In genomic region chr6:142872376-142872775, GRCh38 we compare ENCODE assay signal across 9 cellular contexts.
A peak's percentile ranks its signal among the peaks of the same experiment; 100 is the strongest.
DNase-seq lines count a peak whose midpoint lies in the region; ATAC-seq and TF ChIP-seq lines count a peak whose summit lies in the region.
"Had no signal": no experiment of that assay in that cellular context is flagged by ENCODE, and none has a peak within 500 bp of the region (broad histone marks: within the 10 kb centered on the region; RNA-seq: fewer than 3 reads in every experiment).

No MANE protein-coding gene starts in this region.

- H3K4me2 ChIP-seq in OCI-LY3 (ENCODE audit: low read length) = peak overlapping the region; percentile 29; the same call in 1 of the 2 replicates

- DNase-seq in AG20443 (ENCODE audit: low spot score) (peak; percentile 19), dorsolateral prefrontal cortex (no peak), mucosa of gallbladder (ENCODE audit: low spot score) (peak; percentile 30), SKM-1 treated with dmso at 0.1 percent for 144 hours (lab: John Stamatoyannopoulos, UW; ENCODE audit: unreplicated experiment) (no peak), islet precursor cell (no peak)
- no peak for DNase-seq in activated effector memory CD4-positive, alpha-beta T cell treated with Interleukin-2 at 50 U/mL for 16 hours
- DNase-seq: NCI-H774 had no signal

- no peak overlapping the region for H3K4me3 ChIP-seq in OCI-LY3 (ENCODE audit: low read length)
- peak overlapping the region in 30 of 59 donors; percentile 1 to 59 (median 27) for H3K4me3 ChIP-seq in dorsolateral prefrontal cortex

- H4K20me1 ChIP-seq in OCI-LY3 (ENCODE audit: insufficient read depth, low read length) = peaks cover 29% of the 10 kb centered on the region

- H3K4me1 ChIP-seq in OCI-LY3 (ENCODE audit: low read length) = peaks cover 18% of the 10 kb centered on the region

- H3K27ac ChIP-seq in OCI-LY3 (ENCODE audit: low read length) = no peak overlapping the region
- H3K27ac ChIP-seq in dorsolateral prefrontal cortex = peak overlapping the region in 53 of 59 donors; percentile 0 to 83 (median 65)

- H3K27me3 ChIP-seq in OCI-LY3 (ENCODE audit: low read depth, low read length) (no peaks in the 10 kb centered on the region), dorsolateral prefrontal cortex (no peaks in the 10 kb centered on the region)

- H3K79me2 ChIP-seq in OCI-LY3 (ENCODE audit: low read length) = peaks cover 37% of the 10 kb centered on the region

- intact Hi-C loops in dorsolateral prefrontal cortex (cut with DNase I) = loop anchor here in 1 of 2 donors (5.0 kb wide), 1 partner anchor 75 kb away; the partner anchor contains the start of gene HIVEP2

- H3K9me3 ChIP-seq in OCI-LY3 (ENCODE audit: insufficient read depth, low read length) = no peaks in the 10 kb centered on the region

- ATAC-seq in HG02870 (IDR thresholded peaks at IDR 0.05; ENCODE audit: unreplicated experiment) = no peak

- TF ChIP-seq CTCF in OCI-LY3 (IDR thresholded peaks at IDR 0.05; ENCODE audit: low read depth, low read length) (no peak), dorsolateral prefrontal cortex (IDR thresholded peaks at IDR 0.05 in 54 of 56, conservative IDR thresholded peaks at IDR 0.05 in 2 of 56; ENCODE audit: low read depth in 1 of 56, partially characterized antibody in 56 of 56) (no peak)

- H3K9ac ChIP-seq in OCI-LY3 (ENCODE audit: low read length) = no peak overlapping the region

- no peak overlapping the region for H2AFZ ChIP-seq in OCI-LY3 (ENCODE audit: low read depth, low read length)

- no peaks in the 10 kb centered on the region for H3K36me3 ChIP-seq in OCI-LY3 (replicated peaks; ENCODE audit: low read depth, low read length)

Comparison
In these comparisons a context has a peak if more than half of its experiments do, and no peak if none do; other contexts are left out.
1. DNase-seq: peak in AG20443 (single experiment) and mucosa of gallbladder (single experiment); none in dorsolateral prefrontal cortex (0 of 10), SKM-1 treated with dmso at 0.1 percent for 144 hours (single experiment), islet precursor cell (single experiment) and activated effector memory CD4-positive, alpha-beta T cell treated with Interleukin-2 at 50 U/mL for 16 hours (single experiment).